In genomic region chr1:32754282-32755097, GRCh38 we compare ENCODE assay signal across 8 cellular contexts. TPM values are rescaled to one million over a fixed set of nuclear protein-coding genes. Genes with fewer than 3 reads are reported as not detected.
DNase-seq lines count a peak whose midpoint lies in the region; ATAC-seq lines count a peak whose summit lies in the region.

No MANE protein-coding gene starts in this region.

- peak overlapping the region; percentile 87 for H3K4me3 Mint-ChIP-seq in T-helper 17 cell

- peaks cover 11% of the 10 kb centered on the region for H3K4me1 Mint-ChIP-seq in T-helper 17 cell

- no peaks in the 10 kb centered on the region for H3K27me3 Mint-ChIP-seq in T-helper 17 cell

- H3K9me3 ChIP-seq in T-helper 17 cell (ENCODE audit: control insufficient read depth, low read length, poor library complexity, severe bottlenecking) = no peaks in the 10 kb centered on the region

- H3K36me3 Mint-ChIP-seq in T-helper 17 cell (ENCODE audit: low read depth) = no peaks in the 10 kb centered on the region

- peak; percentile 73 to 83 for ATAC-seq in activated CD4-positive, CD25-positive, alpha-beta regulatory T cell treated with anti-CD3 and anti-CD28 coated beads, Interleukin-2, amount 50 U/mL, for 24 hours
- peak; percentile 78 for ATAC-seq in T-helper 17 cell

- no peak for DNase-seq in activated CD4-positive, CD25-positive, alpha-beta regulatory T cell treated with anti-CD3 and anti-CD28 coated beads, Interleukin-2, amount 50 U/mL, for 72 hours
- DNase-seq in T-helper 17 cell (no peak), cerebellar cortex (ENCODE audit: low spot score) (peak; percentile 60), left kidney (ENCODE audit: low read depth, low spot score) (peak; percentile 93), inferior parietal cortex (ENCODE audit: extremely low spot score) (no peak)
- peak; percentile 22 to 23 for DNase-seq in stimulated activated CD8-positive, alpha-beta memory T cell treated with anti-CD3 and anti-CD28 coated beads, Interleukin-15, amount 100 ng/mL, for 48 hours (ENCODE audit: low read depth in 2 of 2)
- no peak for DNase-seq in NK-92 treated with Interleukin-12 subunit alpha and Interleukin-12 subunit beta, amount 100 ng/mL, for 24 hours (lab: John Stamatoyannopoulos, UW)

- peak overlapping the region; percentile 54 for H3K27ac Mint-ChIP-seq in T-helper 17 cell

RNA-seq across cellular contexts. Expression of gene SYNC, which starts 51.9 kb away (rescaled TPM):
- not detected for total RNA-seq in T-helper 17 cell

Comparison
In these comparisons a context has a peak if more than half of its experiments do, and no peak if none do; other contexts are left out.
1. DNase-seq: peak in cerebellar cortex (single experiment), left kidney (single experiment) and stimulated activated CD8-positive, alpha-beta memory T cell treated with anti-CD3 and anti-CD28 coated beads, Interleukin-15, amount 100 ng/mL, for 48 hours (2 of 2); none in activated CD4-positive, CD25-positive, alpha-beta regulatory T cell treated with anti-CD3 and anti-CD28 coated beads, Interleukin-2, amount 50 U/mL, for 72 hours (single experiment), T-helper 17 cell (0 of 3), NK-92 treated with Interleukin-12 subunit alpha and Interleukin-12 subunit beta, amount 100 ng/mL, for 24 hours (single experiment) and inferior parietal cortex (single experiment).